28 cellular contexts compared by ENCODE assay signal in genomic region chr7:128988372-128988771, GRCh38. TPM values are rescaled to one million over a fixed set of nuclear protein-coding genes. Genes with fewer than 3 reads are reported as not detected.
DNase-seq lines count a peak whose midpoint lies in the region; ATAC-seq, FAIRE-seq and TF ChIP-seq lines count a peak whose summit lies in the region.
"Had no signal": no experiment of that assay in that cellular context is flagged by ENCODE, and none has a peak within 500 bp of the region (broad histone marks: within the 10 kb centered on the region; RNA-seq: fewer than 3 reads in every experiment).

No MANE protein-coding gene starts in this region.

- no peak for TF ChIP-seq EP300 in K562 (IDR thresholded peaks at IDR 0.05; ENCODE audit: low read length)

- ATAC-seq in K562, result no peak
- ATAC-seq: A549, GM12878 had no signal

- no peaks in the 10 kb centered on the region; the same call in 1 of the 2 replicates for H4K20me1 ChIP-seq in K562 (replicated peaks; ENCODE audit: control insufficient read depth, insufficient read depth, low read length)
- H4K20me1 ChIP-seq: BLaER1 had no signal

- H3K4me1 ChIP-seq in K562 (replicated peaks in 1 of 2; ENCODE audit: control insufficient read depth in 2 of 2, insufficient read depth in 2 of 2, low read length in 2 of 2), result no peaks in the 10 kb centered on the region
- H3K4me1 ChIP-seq: A549, BLaER1 had no signal

- no peak overlapping the region for H3K27ac ChIP-seq in K562 (ENCODE audit: extremely low read depth, low read depth, low read length)
- H3K27ac ChIP-seq: 22Rv1, A549, BLaER1 had no signal

- no peak overlapping the region for H3K4me3 Mint-ChIP-seq in activated naive CD4-positive, alpha-beta T cell treated with anti-CD3 and anti-CD28 coated beads for 36 hours
- H3K4me3 Mint-ChIP-seq: CD14-positive monocyte; CD4-positive, alpha-beta memory T cell; CD4-positive, CD25-positive, alpha-beta regulatory T cell had no signal

- no peak overlapping the region for H3K4me2 ChIP-seq in K562 (ENCODE audit: insufficient read depth, low read length)
- H3K4me2 ChIP-seq: A549, BLaER1 had no signal

- intact Hi-C loops in activated naive CD4-positive, alpha-beta T cell treated with anti-CD3 and anti-CD28 coated beads for 36 hours (cut with micrococcal nuclease), result no loop called here
- intact Hi-C loops in K562 (cut with micrococcal nuclease), result no loop called here

- in situ Hi-C loops in K562 (cut with MboI), result no loop called here

- no peak overlapping the region for H3K4me3 ChIP-seq in K562
- H3K4me3 ChIP-seq: A549, BLaER1, GM12878 had no signal

- no peak for FAIRE-seq in K562 (lab: Jason Lieb, UNC)
- FAIRE-seq: A549, GM12878, GM12892, GM18507 had no signal

- H3K36me3 Mint-ChIP-seq in activated naive CD4-positive, alpha-beta T cell treated with anti-CD3 and anti-CD28 coated beads for 36 hours (ENCODE audit: low read depth), result peaks cover 24% of the 10 kb centered on the region

- no peak for TF ChIP-seq CTCF in K562 (IDR thresholded peaks at IDR 0.05 in 2 of 3, conservative IDR thresholded peaks at IDR 0.05 in 1 of 3; ENCODE audit: insufficient read depth in 2 of 3, low read depth in 1 of 3, low read length in 3 of 3)

- H3K9me3 ChIP-seq in K562 (replicated peaks; ENCODE audit: control insufficient read depth, insufficient read depth, low read depth, low read length), result no peaks in the 10 kb centered on the region
- H3K9me3 ChIP-seq: A549, BE2C, BLaER1 had no signal

- H3K27me3 ChIP-seq in K562 (ENCODE audit: control insufficient read depth in 2 of 2, insufficient read depth in 2 of 2, low read length in 2 of 2), result no peaks in the 10 kb centered on the region
- H3K27me3 ChIP-seq: BE2C, BLaER1 had no signal

- no peaks in the 10 kb centered on the region for H3K79me2 ChIP-seq in K562 (ENCODE audit: control insufficient read depth, insufficient read depth, low read length)

- no peaks in the 10 kb centered on the region for H3K4me1 Mint-ChIP-seq in activated naive CD4-positive, alpha-beta T cell treated with anti-CD3 and anti-CD28 coated beads for 36 hours (ENCODE audit: low read depth)
- H3K4me1 Mint-ChIP-seq: CD14-positive monocyte had no signal

- no peak overlapping the region for H3K9ac ChIP-seq in K562 (ENCODE audit: insufficient read depth in 1 of 2, low read depth in 2 of 2, low read length in 2 of 2)
- H3K9ac ChIP-seq: BLaER1 had no signal

- TF ChIP-seq POLR2A in K562 (conservative IDR thresholded peaks at IDR 0.05) (no peak), erythroblast (IDR thresholded peaks at IDR 0.05; ENCODE audit: low read length) (no peak)

- peaks cover 94% of the 10 kb centered on the region for H3K36me3 ChIP-seq in K562 (ENCODE audit: control insufficient read depth, insufficient read depth, low read length)

- CTCF ChIA-PET in activated naive CD4-positive, alpha-beta T cell treated with anti-CD3 and anti-CD28 coated beads for 36 hours (lab: Charles Lee), result interaction anchor here (0.7 kb wide), 1 partner anchor 580 kb away, joined by 3 read pairs; no protein-coding TSS in a partner anchor
- CTCF ChIA-PET in K562 (lab: Yijun Ruan, JAX; ENCODE audit: low intra/inter-chr PET ratio), result no interaction called here

- no peak for TF ChIP-seq RAD21 in K562 (CRISPR knock-in tag; conservative IDR thresholded peaks at IDR 0.05 in 1 of 2, IDR thresholded peaks at IDR 0.05 in 1 of 2)

- POLR2A ChIA-PET in K562 (lab: Yijun Ruan, JAX), result no interaction called here

- DNase-seq in activated naive CD4-positive, alpha-beta T cell treated with anti-CD3 and anti-CD28 coated beads for 36 hours, result no peak
- no peak for DNase-seq in activated naive CD4-positive, alpha-beta T cell treated with Interleukin-2 at 50 U/mL for 16 hours
- no peak for DNase-seq in K562 (ENCODE audit: extremely low read depth in 1 of 4, low spot score in 3 of 4)
- DNase-seq in erythroblast (lab: John Stamatoyannopoulos, UW), result peak; percentile 4 to 51
- no peak for DNase-seq in NCI-H2196 treated with DMSO at 0.1 percent for 48 hours (lab: John Stamatoyannopoulos, UW; ENCODE audit: unreplicated experiment)
- no peak for DNase-seq in stimulated activated CD4-positive, alpha-beta T cell treated with anti-CD3 and anti-CD28 coated beads, Interleukin-4, amount 100 ng/mL, for 1 hour
- DNase-seq: AML-193; BE2C; C1 segment of cervical spinal cord; CD4-positive, alpha-beta memory T cell; CD4-positive, CD25-positive, alpha-beta regulatory T cell; CD8-positive, alpha-beta memory T cell; COR-L47; DMS 273 treated with DMSO at 0.1 percent for 48 hours; DMS153; DMS53; DMS79; DND-41; EL; GDM1 had no signal

- H3K9me3 Mint-ChIP-seq in activated naive CD4-positive, alpha-beta T cell treated with anti-CD3 and anti-CD28 coated beads for 36 hours, result no peaks in the 10 kb centered on the region
- H3K9me3 Mint-ChIP-seq: CD14-positive monocyte; CD4-positive, alpha-beta memory T cell; CD4-positive, CD25-positive, alpha-beta regulatory T cell; CD8-positive, alpha-beta memory T cell had no signal

- BruUV-seq in K562 (replicated peaks; lab: Mats Ljungman, UMichigan), result no TSS peak

- H3K27me3 Mint-ChIP-seq in activated naive CD4-positive, alpha-beta T cell treated with anti-CD3 and anti-CD28 coated beads for 36 hours (ENCODE audit: low read depth), result no peaks in the 10 kb centered on the region
- H3K27me3 Mint-ChIP-seq: CD4-positive, alpha-beta memory T cell; CD4-positive, CD25-positive, alpha-beta regulatory T cell; CD8-positive, alpha-beta memory T cell had no signal

- peak overlapping the region; percentile 41 for H3K27ac Mint-ChIP-seq in activated naive CD4-positive, alpha-beta T cell treated with anti-CD3 and anti-CD28 coated beads for 36 hours
- H3K27ac Mint-ChIP-seq: CD4-positive, CD25-positive, alpha-beta regulatory T cell had no signal

- H2AFZ ChIP-seq in K562 (ENCODE audit: low read depth, low read length), result no peak overlapping the region

- peaks cover 6% of the 10 kb centered on the region for H3K9me1 ChIP-seq in K562 (ENCODE audit: control insufficient read depth, insufficient read depth, low read length)

TF ChIP-seq in K562, 482 proteins besides CTCF, POLR2A, EP300 and RAD21:
- peak; percentile 16; the same call in 1 of the 2 replicates for TF ChIP-seq CBFA2T2 (conservative IDR thresholded peaks at IDR 0.05)
- TF ChIP-seq CBFA2T3 (IDR thresholded peaks at IDR 0.05), result peak; percentile 51; the same call in 1 of the 2 replicates
- TF ChIP-seq HDAC2 (IDR thresholded peaks at IDR 0.05), result 0 out of 2 replicates have a peak, but pooled peaks have one; percentile 23
- TF ChIP-seq RCOR1 (IDR thresholded peaks at IDR 0.05; ENCODE audit: borderline replicate concordance in 1 of 2, low read depth in 2 of 2, low read length in 2 of 2), result peak; percentile 10 to 89; a peak in 2 of 4 replicates
- no peak for TF ChIP-seq SIX5 (IDR thresholded peaks at IDR 0.05; ENCODE audit: borderline replicate concordance in 1 of 2, insufficient read depth in 1 of 2, low read depth in 1 of 2, low read length in 2 of 2)
- peak; percentile 76 to 83 for TF ChIP-seq KDM1A (IDR thresholded peaks at IDR 0.05)
- TF ChIP-seq ERF (CRISPR knock-in tag; IDR thresholded peaks at IDR 0.05), result no peak
- TF ChIP-seq DMBX1 (CRISPR knock-in tag; IDR thresholded peaks at IDR 0.05; ENCODE audit: borderline replicate concordance), result no peak
- TF ChIP-seq TEAD4 (IDR thresholded peaks at IDR 0.05; ENCODE audit: low read length), result 0 out of 2 replicates have a peak, but pooled peaks have one; percentile 33
- no peak for TF ChIP-seq TEAD4 (CRISPR knock-in tag; IDR thresholded peaks at IDR 0.05; ENCODE audit: borderline replicate concordance)
- no peak for TF ChIP-seq HMG20B (CRISPR knock-in tag; IDR thresholded peaks at IDR 0.05)
- no peak for TF ChIP-seq DACH1 (IDR thresholded peaks at IDR 0.05; ENCODE audit: partially characterized antibody)
- TF ChIP-seq GTF2F1 (IDR thresholded peaks at IDR 0.05; ENCODE audit: low read depth, low read length), result no peak
- peak; percentile 46 for TF ChIP-seq TCF3 (CRISPR knock-in tag; IDR thresholded peaks at IDR 0.05)
- TF ChIP-seq TGIF2 (CRISPR knock-in tag; IDR thresholded peaks at IDR 0.05), result no peak
- no peak for TF ChIP-seq BMI1 (IDR thresholded peaks at IDR 0.05; ENCODE audit: low read length)
- TF ChIP-seq TAL1 (IDR thresholded peaks at IDR 0.05), result 0 out of 2 replicates have a peak, but pooled peaks have one; percentile 13

RNA-seq across cellular contexts. Expression of gene IRF5, which starts 50.6 kb away (rescaled TPM):
- 1 to 10 TPM; 1.4 to 1.9 TPM for total RNA-seq in activated naive CD4-positive, alpha-beta T cell treated with anti-CD3 and anti-CD28 coated beads for 36 hours
- total RNA-seq in K562 (2011; cell fraction: chromatin; rRNA removed; ENCODE audit: low replicate concordance), result not detected in 2 replicates
- total RNA-seq in K562 (2011; cell fraction: nucleolus; rRNA removed), result not detected in 2 replicates
- not detected in 2 replicates for total RNA-seq in K562 (2011; cell fraction: nucleoplasm; rRNA removed)
- total RNA-seq in K562 (2014; rRNA removed) (not detected in 2 replicates), K562 (2014; rRNA removed; fragmentation: Illumina TruSeq; extraction: Trizol) (not detected in 2 replicates), K562 (2015; rRNA removed; fragmentation: Illumina TruSeq; extraction: Trizol) (not detected in 2 replicates), K562 (2021) (0.04 and 0.20 TPM in 2 replicates)
- polyA plus RNA-seq in K562 (2011; rRNA removed) (not detected in 2 replicates), K562 (2014; fragmentation: Illumina TruSeq; extraction: Trizol) (not detected in 2 replicates), K562 (2014; fragmentation: Nextera tagmentation; extraction: Ambion mirVana) (not detected), K562 (2014; rRNA removed) (not detected in 2 replicates)
- polyA plus RNA-seq in K562 (2011; cell fraction: cytosol; rRNA removed), result not detected in 2 replicates
- polyA plus RNA-seq in K562 (2011; cell fraction: nucleus; rRNA removed), result 0.08 and 0.09 TPM in 2 replicates
- polyA plus RNA-seq in K562 (2012), result 0.10 TPM in 1 of 2 replicates, not detected in the other
- polyA minus RNA-seq in K562 (2011; rRNA and poly(A)+ RNA removed), result not detected in 2 replicates
- not detected in 2 replicates for polyA minus RNA-seq in K562 (2011; cell fraction: cytosol; rRNA and poly(A)+ RNA removed)
- polyA minus RNA-seq in K562 (2011; cell fraction: nucleus; rRNA and poly(A)+ RNA removed), result not detected in 2 replicates
- total RNA-seq: G401 had no signal

Comparison
In these comparisons a context has a peak if more than half of its experiments do, and no peak if none do; other contexts are left out.
1. DNase-seq: peak in erythroblast (2 of 2); none in activated naive CD4-positive, alpha-beta T cell treated with anti-CD3 and anti-CD28 coated beads for 36 hours (single experiment), activated naive CD4-positive, alpha-beta T cell treated with Interleukin-2 at 50 U/mL for 16 hours (single experiment), K562 (0 of 4), NCI-H2196 treated with DMSO at 0.1 percent for 48 hours (single experiment) and stimulated activated CD4-positive, alpha-beta T cell treated with anti-CD3 and anti-CD28 coated beads, Interleukin-4, amount 100 ng/mL, for 1 hour (single experiment).